ENCODE assay signal across 16 cellular contexts in genomic region chr16:50610331-50611262, GRCh38.
DNase-seq lines count a peak whose midpoint lies in the region; ATAC-seq and TF ChIP-seq lines count a peak whose summit lies in the region.
"Had no signal": no experiment of that assay in that cellular context is flagged by ENCODE, and none has a peak within 500 bp of the region (broad histone marks: within the 10 kb centered on the region; RNA-seq: fewer than 3 reads in every experiment).

No MANE protein-coding gene starts in this region.

- H3K36me3 Mint-ChIP-seq in mesothelial cell of epicardium, result peaks cover 8% of the 10 kb centered on the region
- H3K36me3 Mint-ChIP-seq in naive thymus-derived CD4-positive, alpha-beta T cell, result peaks cover 0 to 13% (median 0%) of the 10 kb centered on the region in 5 donors
- H3K36me3 Mint-ChIP-seq: natural killer cell had no signal

- H3K27me3 Mint-ChIP-seq in mesothelial cell of epicardium (ENCODE audit: low read depth), result no peaks in the 10 kb centered on the region
- no peaks in the 10 kb centered on the region for H3K27me3 Mint-ChIP-seq in naive thymus-derived CD4-positive, alpha-beta T cell
- H3K27me3 Mint-ChIP-seq: T-cell had no signal

- H3K4me3 Mint-ChIP-seq in mesothelial cell of epicardium, result no peak overlapping the region
- H3K4me3 Mint-ChIP-seq in naive thymus-derived CD4-positive, alpha-beta T cell, result no peak overlapping the region
- H3K4me3 Mint-ChIP-seq: activated T-cell treated with anti-CD3 and anti-CD28 coated beads, Interleukin-2, amount 50 U/mL, for 4 hours; natural killer cell; T-cell had no signal

- TF ChIP-seq CTCF in mesothelial cell of epicardium (IDR thresholded peaks at IDR 0.05; ENCODE audit: unreplicated experiment), result no peak
- TF ChIP-seq CTCF in tibial artery (IDR thresholded peaks at IDR 0.05), result no peak

- POLR2A ChIA-PET in naive thymus-derived CD4-positive, alpha-beta T cell (lab: Charles Lee), result interaction anchor here (0.5 to 1.3 kb wide), 2 partner anchors 10 to 18 kb away, joined by 3 to 7 read pairs; no protein-coding TSS in a partner anchor

- intact Hi-C loops in Right ventricle myocardium inferior (cut with DNase I), result no loop called here
- intact Hi-C loops in cardiac septum (cut with DNase I), result no loop called here
- intact Hi-C loops in tibial artery (cut with DNase I; ENCODE audit: low total_unique reads), result no loop called here
- intact Hi-C loops in naive thymus-derived CD4-positive, alpha-beta T cell (cut with micrococcal nuclease), result no loop called here

- peak overlapping the region; percentile 49 for H3K27ac ChIP-seq in cingulate gyrus (ENCODE audit: low read depth, low read length)
- peak overlapping the region; percentile 5 to 82 for H3K27ac ChIP-seq in tibial artery
- no peak overlapping the region for H3K27ac ChIP-seq in naive thymus-derived CD4-positive, alpha-beta T cell (ENCODE audit: low read depth, low read length)
- H3K27ac ChIP-seq: skin epidermis had no signal

- no peaks in the 10 kb centered on the region for H3K27me3 ChIP-seq in tibial artery
- H3K27me3 ChIP-seq in naive thymus-derived CD4-positive, alpha-beta T cell (ENCODE audit: control insufficient read depth in 2 of 2, insufficient read depth in 2 of 2, low read length in 2 of 2), result no peaks in the 10 kb centered on the region
- H3K27me3 ChIP-seq: Peyer's patch, testis had no signal

- H3K9me3 Mint-ChIP-seq in mesothelial cell of epicardium, result no peaks in the 10 kb centered on the region
- no peaks in the 10 kb centered on the region for H3K9me3 Mint-ChIP-seq in naive thymus-derived CD4-positive, alpha-beta T cell
- H3K9me3 Mint-ChIP-seq: activated T-cell treated with anti-CD3 and anti-CD28 coated beads, Interleukin-2, amount 50 U/mL, for 4 hours; natural killer cell; T-cell had no signal

- ATAC-seq in Right ventricle myocardium inferior (peak; percentile 20), GM19023 (IDR thresholded peaks at IDR 0.05; ENCODE audit: unreplicated experiment) (no peak)
- ATAC-seq in naive thymus-derived CD4-positive, alpha-beta T cell, result no peak
- ATAC-seq: activated T-cell treated with anti-CD3 and anti-CD28 coated beads, Interleukin-2, amount 50 U/mL, for 4 hours; T-cell had no signal

- no peak overlapping the region for H3K4me3 ChIP-seq in tibial artery
- H3K4me3 ChIP-seq in naive thymus-derived CD4-positive, alpha-beta T cell (ENCODE audit: low read length), result no peak overlapping the region
- H3K4me3 ChIP-seq: Peyer's patch, skin epidermis, testis had no signal

- H3K9me3 ChIP-seq in tibial artery, result no peaks in the 10 kb centered on the region
- no peaks in the 10 kb centered on the region for H3K9me3 ChIP-seq in naive thymus-derived CD4-positive, alpha-beta T cell (ENCODE audit: control insufficient read depth in 2 of 3, low read length in 3 of 3)
- H3K9me3 ChIP-seq: testis had no signal

- peaks cover 0 to 13% (median 9%) of the 10 kb centered on the region in 3 donors for H3K36me3 ChIP-seq in tibial artery
- peaks cover 0 to 7% (median 0%) of the 10 kb centered on the region in 3 experiments for H3K36me3 ChIP-seq in naive thymus-derived CD4-positive, alpha-beta T cell (ENCODE audit: control insufficient read depth in 2 of 3, insufficient read depth in 3 of 3, low read length in 3 of 3)
- H3K36me3 ChIP-seq: Peyer's patch had no signal

- H3K4me1 Mint-ChIP-seq in mesothelial cell of epicardium, result peaks cover 38% of the 10 kb centered on the region
- peaks cover 5 to 25% (median 15%) of the 10 kb centered on the region in 7 donors for H3K4me1 Mint-ChIP-seq in naive thymus-derived CD4-positive, alpha-beta T cell

- peaks cover 0 to 73% (median 30%) of the 10 kb centered on the region in 4 donors for H3K4me1 ChIP-seq in tibial artery
- no peaks in the 10 kb centered on the region for H3K4me1 ChIP-seq in naive thymus-derived CD4-positive, alpha-beta T cell (ENCODE audit: control insufficient read depth in 2 of 2, insufficient read depth in 2 of 2, low read length in 2 of 2)

- DNase-seq in Right ventricle myocardium inferior (ENCODE audit: missing footprints), result peak; percentile 53
- DNase-seq in cardiac septum (ENCODE audit: low spot score), result no peak
- no peak for DNase-seq in mesothelial cell of epicardium (ENCODE audit: low spot score in 2 of 2, unreplicated experiment in 2 of 2)
- DNase-seq in tibial artery, result no peak
- DNase-seq in naive thymus-derived CD4-positive, alpha-beta T cell, result no peak
- no peak for DNase-seq in NCI-H526 treated with DMSO at 0.1 percent for 48 hours (lab: John Stamatoyannopoulos, UW)
- DNase-seq: activated CD4-positive, alpha-beta T cell treated with anti-CD3 and anti-CD28 coated beads for 1 hour; activated T-cell treated with anti-CD3 and anti-CD28 coated beads, Interleukin-2, amount 50 U/mL, for 4 hours; natural killer cell; NCI-H1048; Peyer's patch; T-cell; testis had no signal

- CTCF ChIA-PET in naive thymus-derived CD4-positive, alpha-beta T cell (lab: Charles Lee), result no interaction called here

- peak overlapping the region; percentile 77 for H3K27ac Mint-ChIP-seq in mesothelial cell of epicardium
- peak overlapping the region in 4 of 9 donors; percentile 26 to 61 (median 38) for H3K27ac Mint-ChIP-seq in naive thymus-derived CD4-positive, alpha-beta T cell
- H3K27ac Mint-ChIP-seq: T-cell had no signal
